Comparison of ENCODE assay signal across 27 cellular contexts in the genomic region with DNA sequence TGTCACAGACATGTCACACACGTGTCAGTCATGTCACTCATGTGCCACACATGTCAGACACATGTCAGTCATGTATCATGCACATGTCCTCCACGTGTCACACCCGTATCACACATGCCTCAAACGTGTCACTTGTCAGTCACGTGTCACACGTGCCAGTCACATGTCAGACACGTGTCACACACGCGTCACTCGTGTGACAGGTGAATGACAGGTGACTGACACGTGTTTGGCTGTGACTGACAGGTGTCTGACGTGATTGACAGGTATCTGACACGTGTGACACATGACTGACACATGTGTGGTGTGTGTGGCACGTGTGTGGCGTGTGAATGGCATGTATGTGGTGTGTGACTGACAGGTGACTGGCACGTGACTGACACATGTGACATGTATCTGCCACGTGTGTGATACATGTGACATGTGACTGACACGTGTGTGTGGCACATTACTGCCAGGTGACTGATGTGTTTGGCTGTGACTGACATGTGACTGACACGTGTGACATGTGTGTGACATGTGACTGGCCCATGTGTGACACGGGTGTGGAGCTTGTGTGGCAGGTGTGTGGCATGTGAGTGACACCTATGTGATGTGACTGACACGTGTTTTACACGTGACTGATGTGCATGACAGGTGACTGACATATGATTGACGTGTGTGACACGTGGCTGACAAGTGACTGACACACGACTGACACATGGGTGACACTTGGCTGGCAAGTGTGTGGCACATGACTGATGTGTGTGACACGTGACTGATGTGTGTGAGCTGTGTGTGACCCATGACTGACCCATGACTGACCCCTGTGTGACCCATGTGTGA.
DNase-seq lines count a peak whose midpoint lies in the region; ATAC-seq, FAIRE-seq and TF ChIP-seq lines count a peak whose summit lies in the region.
"Had no signal": no experiment of that assay in that cellular context is flagged by ENCODE, and none has a peak within 500 bp of the region (broad histone marks: within the 10 kb centered on the region; RNA-seq: fewer than 3 reads in every experiment).

No MANE protein-coding gene starts in this region.

- RAD21 ChIA-PET in GM12878 (lab: Charles Lee; ENCODE audit: unreplicated experiment) = no interaction called here

- peaks cover 5 to 19% (median 11%) of the 10 kb centered on the region in 3 experiments; a peak in 4 of 7 replicates for H3K36me3 Mint-ChIP-seq in H9 (ENCODE audit: insufficient read depth in 1 of 3, low read depth in 3 of 3)
- H3K36me3 Mint-ChIP-seq in stimulated activated memory B cell treated with anti-CD40 and anti-IgM and Interleukin-4, amounts not matched to agents 10 μg/mL and 1 μg/mL and 100 μg/mL, for 72 hours = no peaks in the 10 kb centered on the region
- H3K36me3 Mint-ChIP-seq: CD4-positive, CD25-positive, alpha-beta regulatory T cell; IgD-negative memory B cell had no signal

- H2BK12ac ChIP-seq in H9 (ENCODE audit: insufficient read length, low read depth, low read length) = no peak overlapping the region

- no peak for TF ChIP-seq EP300 in A549 (IDR thresholded peaks at IDR 0.05)
- no peak for TF ChIP-seq EP300 in GM12878 (IDR thresholded peaks at IDR 0.05; ENCODE audit: borderline replicate concordance in 1 of 2, control insufficient read depth in 1 of 2, low read depth in 2 of 2, low read length in 2 of 2)
- peak; percentile 99 for TF ChIP-seq EP300 in neural cell (conservative IDR thresholded peaks at IDR 0.05; ENCODE audit: poor library complexity, severe bottlenecking)

- no peaks in the 10 kb centered on the region for H3K23me2 ChIP-seq in H9 (ENCODE audit: insufficient read length, low read depth, low read length, poor library complexity, severe bottlenecking)

- H3K4me3 Mint-ChIP-seq in H9 = no peak overlapping the region
- no peak overlapping the region for H3K4me3 Mint-ChIP-seq in stimulated activated memory B cell treated with anti-CD40 and anti-IgM and Interleukin-4, amounts not matched to agents 10 μg/mL and 1 μg/mL and 100 μg/mL, for 72 hours
- H3K4me3 Mint-ChIP-seq: CD4-positive, CD25-positive, alpha-beta regulatory T cell; HFFc6; IgD-negative memory B cell had no signal

- peaks cover 38 to 65% of the 10 kb centered on the region in 2 experiments for H3K9me3 Mint-ChIP-seq in H9
- H3K9me3 Mint-ChIP-seq in stimulated activated memory B cell treated with anti-CD40 and anti-IgM and Interleukin-4, amounts not matched to agents 10 μg/mL and 1 μg/mL and 100 μg/mL, for 72 hours = no peaks in the 10 kb centered on the region

- no peaks in the 10 kb centered on the region for H4K20me1 ChIP-seq in H9 (ENCODE audit: control insufficient read depth, insufficient read depth, insufficient read length)
- H4K20me1 ChIP-seq in GM12878 (ENCODE audit: control insufficient read depth, insufficient read depth) = no peaks in the 10 kb centered on the region
- H4K20me1 ChIP-seq in neural cell (ENCODE audit: insufficient read depth) = no peaks in the 10 kb centered on the region
- H4K20me1 ChIP-seq: BLaER1 had no signal

- no peak overlapping the region for H4K91ac ChIP-seq in H9 (ENCODE audit: insufficient read length, low read depth, low read length)

- H3K36me3 ChIP-seq in GM12878 (ENCODE audit: control insufficient read depth in 2 of 2, insufficient read depth in 2 of 2, low read length in 1 of 2) (no peaks in the 10 kb centered on the region), neural cell (ENCODE audit: insufficient read depth, low read length) (no peaks in the 10 kb centered on the region)
- H3K36me3 ChIP-seq: BLaER1 had no signal

- TF ChIP-seq CTCF in A549 (IDR thresholded peaks at IDR 0.05) (no peak), H9 (conservative IDR thresholded peaks at IDR 0.05) (no peak), GM12878 (IDR thresholded peaks at IDR 0.05 in 2 of 3, conservative IDR thresholded peaks at IDR 0.05 in 1 of 3; ENCODE audit: control insufficient read depth in 2 of 3, extremely low read depth in 1 of 3, insufficient read depth in 1 of 3, low read depth in 3 of 3, low read length in 3 of 3) (no peak), neural cell (IDR thresholded peaks at IDR 0.05; ENCODE audit: poor library complexity, severe bottlenecking) (no peak)

- POLR2A ChIA-PET in A549 (lab: Yijun Ruan, JAX) = no interaction called here
- POLR2A ChIA-PET in GM12878 (lab: Charles Lee) = no interaction called here

- H3K9me2 ChIP-seq in neural cell (ENCODE audit: insufficient read depth, low read length) = no peaks in the 10 kb centered on the region

- H3K4me2 ChIP-seq in A549 = no peak overlapping the region
- H3K4me2 ChIP-seq in H9 (ENCODE audit: insufficient read depth, insufficient read length, low read length) = no peak overlapping the region
- H3K4me2 ChIP-seq in GM12878 (ENCODE audit: control insufficient read depth, insufficient read depth) = no peak overlapping the region
- H3K4me2 ChIP-seq in neural cell (ENCODE audit: low read length) = no peak overlapping the region
- H3K4me2 ChIP-seq: BLaER1 had no signal

- H3K27me3 ChIP-seq in H9 (ENCODE audit: insufficient read depth, low read length) = no peaks in the 10 kb centered on the region
- no peaks in the 10 kb centered on the region for H3K27me3 ChIP-seq in GM12878 (replicated peaks in 1 of 2; ENCODE audit: control insufficient read depth in 2 of 2, insufficient read depth in 2 of 2, low read length in 1 of 2)
- no peaks in the 10 kb centered on the region for H3K27me3 ChIP-seq in neural cell (ENCODE audit: insufficient read depth, low read depth, low read length)

- no peaks in the 10 kb centered on the region for H3K9me3 ChIP-seq in A549
- H3K9me3 ChIP-seq in H9 (ENCODE audit: control insufficient read depth, low read depth, low read length) = peaks cover 16% of the 10 kb centered on the region
- H3K9me3 ChIP-seq in GM12878 (replicated peaks; ENCODE audit: control insufficient read depth, insufficient read depth, low read length) = no peaks in the 10 kb centered on the region; the same call in 2 of the 3 replicates
- no peaks in the 10 kb centered on the region for H3K9me3 ChIP-seq in neural cell (ENCODE audit: low read length)

- no peaks in the 10 kb centered on the region for H3K4me1 Mint-ChIP-seq in H9
- no peaks in the 10 kb centered on the region for H3K4me1 Mint-ChIP-seq in stimulated activated memory B cell treated with anti-CD40 and anti-IgM and Interleukin-4, amounts not matched to agents 10 μg/mL and 1 μg/mL and 100 μg/mL, for 72 hours
- H3K4me1 Mint-ChIP-seq: CD4-positive, CD25-positive, alpha-beta regulatory T cell had no signal

- H3K23ac ChIP-seq in H9 (ENCODE audit: insufficient read length, low read depth, low read length) = no peak overlapping the region

- H4K5ac ChIP-seq in H9 (ENCODE audit: insufficient read length, low read depth, low read length) = no peak overlapping the region

- H3K56ac ChIP-seq in H9 (ENCODE audit: insufficient read length, low read depth, low read length) = no peak overlapping the region

- no peak overlapping the region for H2BK20ac ChIP-seq in H9 (ENCODE audit: low read depth, low read length, poor library complexity, severe bottlenecking)

- no peak overlapping the region for H3K27ac Mint-ChIP-seq in H9
- H3K27ac Mint-ChIP-seq in stimulated activated memory B cell treated with anti-CD40 and anti-IgM and Interleukin-4, amounts not matched to agents 10 μg/mL and 1 μg/mL and 100 μg/mL, for 72 hours = no peak overlapping the region
- H3K27ac Mint-ChIP-seq: HFFc6, IgD-negative memory B cell had no signal

- CTCF ChIA-PET in A549 (lab: Yijun Ruan, JAX) (no interaction called here), GM12878 (lab: Yijun Ruan, JAX) (no interaction called here)

- no peaks in the 10 kb centered on the region; the same call in 1 of the 2 replicates for H3K27me3 Mint-ChIP-seq in H9 (ENCODE audit: low read depth)
- H3K27me3 Mint-ChIP-seq in stimulated activated memory B cell treated with anti-CD40 and anti-IgM and Interleukin-4, amounts not matched to agents 10 μg/mL and 1 μg/mL and 100 μg/mL, for 72 hours = peaks cover 15% of the 10 kb centered on the region
- H3K27me3 Mint-ChIP-seq: CD4-positive, CD25-positive, alpha-beta regulatory T cell had no signal

- H3K27ac ChIP-seq in A549 (no peak overlapping the region), H9 (ENCODE audit: insufficient read length, low read depth, low read length) (no peak overlapping the region), GM12878 (ENCODE audit: control insufficient read depth, insufficient read depth) (no peak overlapping the region), neural cell (ENCODE audit: low read length) (no peak overlapping the region)
- H3K27ac ChIP-seq: BLaER1, RWPE1 had no signal

- TF ChIP-seq RAD21 in A549 (conservative IDR thresholded peaks at IDR 0.05 in 1 of 2, IDR thresholded peaks at IDR 0.05 in 1 of 2) (no peak), GM12878 (IDR thresholded peaks at IDR 0.05; ENCODE audit: insufficient read depth, low read depth, low read length) (no peak), neural cell (conservative IDR thresholded peaks at IDR 0.05) (no peak)

- in situ Hi-C loops in GM12878 (cut with MboI) = no loop called here

- H3F3A ChIP-seq in neural cell (ENCODE audit: insufficient read depth, low read length, poor library complexity, severe bottlenecking) = no peaks in the 10 kb centered on the region

- H3K18ac ChIP-seq in H9 (ENCODE audit: insufficient read length, low read depth, low read length) = no peak overlapping the region

- WGBS in A549 (ENCODE audit: missing lambda C conversion rate) = 0% methylated on average over 11 of the region's 26 CpGs
- WGBS in H9 (ENCODE audit: extremely low coverage, insufficient read length, low lambda C conversion rate) = no CpG with 5 or more reads among the region's 26 CpGs
- WGBS in GM12878 (ENCODE audit: insufficient coverage, insufficient replicate concordance, low lambda C conversion rate, missing lambda C conversion rate) = 13% methylated on average over 26 of the region's 26 CpGs

- intact Hi-C loops in GM12878 (cut with micrococcal nuclease; ENCODE audit: unreplicated experiment) = no loop called here

- DNase-seq in A549 (ENCODE audit: low read depth in 1 of 2, low spot score in 1 of 2) (peak in 1 of 2 experiments; percentile 1), H9 (no peak), GM12878 (ENCODE audit: low read depth, low spot score) (no peak)
- DNase-seq: CD4-positive, CD25-positive, alpha-beta regulatory T cell; HFFc6; NCI-H1092 treated with DMSO at 0.1 percent for 48 hours; NCI-H1436; NCI-H187; NCI-H2081 treated with DMSO at 0.1 percent for 48 hours; NCI-H2171; NCI-H226; NCI-H510A; NCI-H69; SHP77 treated with DMSO at 0.1 percent for 48 hours; SW 1271 had no signal

- no peak overlapping the region for H2BK120ac ChIP-seq in H9 (ENCODE audit: low read depth, low read length, poor library complexity, severe bottlenecking)

- SMC1A ChIA-PET in GM12878 (lab: Charles Lee; ENCODE audit: uncharacterized antibody, unreplicated experiment) = no interaction called here

- no peak for TF ChIP-seq POLR2A in A549 (IDR thresholded peaks at IDR 0.05; ENCODE audit: low read length)
- TF ChIP-seq POLR2A in GM12878 (IDR thresholded peaks at IDR 0.05; ENCODE audit: low read depth, low read length) = no peak

- H4K8ac ChIP-seq in H9 (replicated peaks; ENCODE audit: insufficient read length, low read depth, low read length) = peak overlapping the region; percentile 11

- FAIRE-seq in A549 (lab: Jason Lieb, UNC) (peak; percentile 28), GM12878 (lab: Jason Lieb, UNC) (peak; percentile 62)
- FAIRE-seq: D721Med, GM19239, H54 had no signal

- H2AK5ac ChIP-seq in H9 (ENCODE audit: insufficient read length, low read length) = no peak overlapping the region

- ATAC-seq in A549 (no peak), GM12878 (no peak), GM21515 (IDR thresholded peaks at IDR 0.05; ENCODE audit: unreplicated experiment) (no peak), GM19035 (IDR thresholded peaks at IDR 0.05; ENCODE audit: unreplicated experiment) (no peak)
- ATAC-seq in activated CD4-positive, CD25-positive, alpha-beta regulatory T cell treated with anti-CD3 and anti-CD28 coated beads, Interleukin-2, amount 50 U/mL, for 24 hours = no peak
- no peak for ATAC-seq in stimulated activated memory B cell treated with anti-CD40 and anti-IgM and Interleukin-4, amounts not matched to agents 10 μg/mL and 1 μg/mL and 100 μg/mL, for 72 hours
- ATAC-seq: Panc1 had no signal

- no peak overlapping the region for H3K4ac ChIP-seq in H9 (ENCODE audit: low read depth, low read length)

- no peak overlapping the region for H2BK15ac ChIP-seq in H9 (ENCODE audit: low read depth, low read length)

- H3K79me2 ChIP-seq in H9 (ENCODE audit: insufficient read depth, low read length) (no peaks in the 10 kb centered on the region), GM12878 (ENCODE audit: control insufficient read depth, insufficient read depth, low read length) (no peaks in the 10 kb centered on the region), neural cell (replicated peaks; ENCODE audit: insufficient read depth, low read length) (no peaks in the 10 kb centered on the region)

- no peak overlapping the region for H3K14ac ChIP-seq in H9 (ENCODE audit: insufficient read depth, low read length)

- H3K9ac ChIP-seq in H9 (ENCODE audit: extremely low read depth, insufficient read length, low read length) (no peak overlapping the region), GM12878 (ENCODE audit: control insufficient read depth, insufficient read depth, low read length) (no peak overlapping the region), neural cell (ENCODE audit: low read length) (no peak overlapping the region)
- H3K9ac ChIP-seq: BLaER1 had no signal

- no TSS peak for BruUV-seq in GM12878 (replicated peaks; lab: Mats Ljungman, UMichigan)

- no peak overlapping the region for H2BK5ac ChIP-seq in H9 (ENCODE audit: insufficient read length, low read length)

- H3K4me3 ChIP-seq in A549 (no peak overlapping the region), GM12878 (no peak overlapping the region), neural cell (ENCODE audit: low read length) (no peak overlapping the region)
- H3K4me3 ChIP-seq: BLaER1 had no signal

- no peaks in the 10 kb centered on the region for H3K4me1 ChIP-seq in A549
- H3K4me1 ChIP-seq in H9 (ENCODE audit: insufficient read depth, low read length) = no peaks in the 10 kb centered on the region
- no peaks in the 10 kb centered on the region for H3K4me1 ChIP-seq in GM12878 (ENCODE audit: control insufficient read depth, insufficient read depth, low read length)
- H3K4me1 ChIP-seq: BLaER1 had no signal

- H3T11ph ChIP-seq in H9 (ENCODE audit: low read length) = no peak overlapping the region

- no peaks in the 10 kb centered on the region for H3K79me1 ChIP-seq in H9 (ENCODE audit: insufficient read depth, low read depth, low read length, poor library complexity, severe bottlenecking)

- H2AFZ ChIP-seq in H9 (ENCODE audit: low read length) (no peak overlapping the region), GM12878 (ENCODE audit: control insufficient read depth, low read depth, low read length) (no peak overlapping the region), neural cell (ENCODE audit: low read depth, low read length) (no peak overlapping the region)
